Comparison of ENCODE assay signal across 10 cellular contexts in genomic region chr9:18947772-18948391, GRCh38.
A peak's percentile ranks its signal among the peaks of the same experiment; 100 is the strongest.
DNase-seq lines count a peak whose midpoint lies in the region; ATAC-seq lines count a peak whose summit lies in the region.
"Had no signal": no experiment of that assay in that cellular context is flagged by ENCODE, and none has a peak within 500 bp of the region (broad histone marks: within the 10 kb centered on the region; RNA-seq: fewer than 3 reads in every experiment).

No MANE protein-coding gene starts in this region.

- no peaks in the 10 kb centered on the region for H3K4me1 Mint-ChIP-seq in stimulated activated effector memory CD8-positive, alpha-beta T cell treated with anti-CD3 and anti-CD28 coated beads, Interleukin-12 subunit alpha, Interleukin-12 subunit beta, amount 100 ng/mL, for 72 hours
- H3K4me1 Mint-ChIP-seq: neural progenitor cell had no signal

- H3K4me3 Mint-ChIP-seq in stimulated activated effector memory CD8-positive, alpha-beta T cell treated with anti-CD3 and anti-CD28 coated beads, Interleukin-12 subunit alpha, Interleukin-12 subunit beta, amount 100 ng/mL, for 72 hours = no peak overlapping the region
- H3K4me3 Mint-ChIP-seq: IgD-negative memory B cell, neural progenitor cell had no signal

- intact Hi-C loops in left colon (cut with DNase I, micrococcal nuclease) = no loop called here

- no peaks in the 10 kb centered on the region for H3K9me3 Mint-ChIP-seq in stimulated activated effector memory CD8-positive, alpha-beta T cell treated with anti-CD3 and anti-CD28 coated beads, Interleukin-12 subunit alpha, Interleukin-12 subunit beta, amount 100 ng/mL, for 72 hours
- H3K9me3 Mint-ChIP-seq: IgD-negative memory B cell, neural progenitor cell had no signal

- H3K4me3 ChIP-seq in MG63 = no peak overlapping the region
- H3K4me3 ChIP-seq: neural progenitor cell had no signal

- DNase-seq in MV-4-11 (lab: John Stamatoyannopoulos, UW) (peak; percentile 99), RPMI7951 (ENCODE audit: low read depth) (peak; percentile 5), MG63 (no peak), left colon (no peak)
- no peak for DNase-seq in stimulated activated effector memory CD8-positive, alpha-beta T cell treated with anti-CD3 and anti-CD28 coated beads, Interleukin-12 subunit alpha, Interleukin-12 subunit beta, amount 100 ng/mL, for 72 hours (ENCODE audit: low spot score in 2 of 2)
- no peak for DNase-seq in activated CD8-positive, alpha-beta memory T cell treated with anti-CD3 and anti-CD28 coated beads, Interleukin-2, amount 50 U/mL, for 4 hours
- DNase-seq: DMS53 had no signal

- H3K27me3 ChIP-seq in MG63 = no peaks in the 10 kb centered on the region
- H3K27me3 ChIP-seq: neural progenitor cell had no signal

- no peaks in the 10 kb centered on the region for H3K9me3 ChIP-seq in MG63

- H3K36me3 ChIP-seq in MG63 = no peaks in the 10 kb centered on the region
- H3K36me3 ChIP-seq: neural progenitor cell had no signal

- ATAC-seq in GM21717 (IDR thresholded peaks at IDR 0.05; ENCODE audit: unreplicated experiment) (peak; percentile 71), left colon (no peak)
- ATAC-seq in stimulated activated effector memory CD8-positive, alpha-beta T cell treated with anti-CD3 and anti-CD28 coated beads, Interleukin-12 subunit alpha, Interleukin-12 subunit beta, amount 100 ng/mL, for 72 hours = peak; percentile 31

- H3K36me3 Mint-ChIP-seq in stimulated activated effector memory CD8-positive, alpha-beta T cell treated with anti-CD3 and anti-CD28 coated beads, Interleukin-12 subunit alpha, Interleukin-12 subunit beta, amount 100 ng/mL, for 72 hours = no peaks in the 10 kb centered on the region
- H3K36me3 Mint-ChIP-seq: IgD-negative memory B cell, neural progenitor cell had no signal

- H3K27ac Mint-ChIP-seq in stimulated activated effector memory CD8-positive, alpha-beta T cell treated with anti-CD3 and anti-CD28 coated beads, Interleukin-12 subunit alpha, Interleukin-12 subunit beta, amount 100 ng/mL, for 72 hours = no peak overlapping the region
- H3K27ac Mint-ChIP-seq: IgD-negative memory B cell, neural progenitor cell had no signal

Comparison
In these comparisons a context has a peak if more than half of its experiments do, and no peak if none do; other contexts are left out.
1. DNase-seq: peak in MV-4-11 (single experiment) and RPMI7951 (single experiment); none in stimulated activated effector memory CD8-positive, alpha-beta T cell treated with anti-CD3 and anti-CD28 coated beads, Interleukin-12 subunit alpha, Interleukin-12 subunit beta, amount 100 ng/mL, for 72 hours (0 of 2), MG63 (single experiment), activated CD8-positive, alpha-beta memory T cell treated with anti-CD3 and anti-CD28 coated beads, Interleukin-2, amount 50 U/mL, for 4 hours (single experiment) and left colon (0 of 2).